In genomic region chr18:58547864-58548263, GRCh38 we compare ENCODE assay signal across 27 cellular contexts.
DNase-seq lines count a peak whose midpoint lies in the region; ATAC-seq and FAIRE-seq lines count a peak whose summit lies in the region.
"Had no signal": no experiment of that assay in that cellular context is flagged by ENCODE, and none has a peak within 500 bp of the region (broad histone marks: within the 10 kb centered on the region; RNA-seq: fewer than 3 reads in every experiment).

No MANE protein-coding gene starts in this region.

- H3K27ac Mint-ChIP-seq in activated naive CD8-positive, alpha-beta T cell, result peak overlapping the region; percentile 52
- no peak overlapping the region for H3K27ac Mint-ChIP-seq in activated naive CD8-positive, alpha-beta T cell treated with anti-CD3 and anti-CD28 coated beads for 36 hours
- H3K27ac Mint-ChIP-seq in activated T-helper 1 cell treated with anti-CD3 and anti-CD28 coated beads, Interleukin-12 subunit alpha, Interleukin-12 subunit beta, Interleukin-2, Interleukin-4 antibody, amounts not matched to agents 30 ng/mL and 10 ng/mL and 1 ng/mL, durations not matched to agents 14 hours and 24 hours and 36 hours, result peak overlapping the region; percentile 21
- H3K27ac Mint-ChIP-seq: WTC11 had no signal

- H3K4me3 Mint-ChIP-seq in activated naive CD8-positive, alpha-beta T cell, result no peak overlapping the region
- no peak overlapping the region for H3K4me3 Mint-ChIP-seq in activated naive CD8-positive, alpha-beta T cell treated with anti-CD3 and anti-CD28 coated beads for 36 hours
- H3K4me3 Mint-ChIP-seq in activated T-helper 1 cell treated with anti-CD3 and anti-CD28 coated beads, Interleukin-12 subunit alpha, Interleukin-12 subunit beta, Interleukin-2, Interleukin-4 antibody, amounts not matched to agents 30 ng/mL and 10 ng/mL and 1 ng/mL, durations not matched to agents 14 hours and 24 hours and 36 hours, result no peak overlapping the region
- H3K4me3 Mint-ChIP-seq: dendritic cell treated with granulocyte-macrophage colony-stimulating factor and Interleukin-4, amounts not matched to agents 40 ng/mL and 50 ng/mL, for 4 days; WTC11 had no signal

- intact Hi-C loops in activated T-helper 1 cell treated with anti-CD3 and anti-CD28 coated beads, Interleukin-12 subunit alpha, Interleukin-12 subunit beta, Interleukin-2, Interleukin-4 antibody, amounts not matched to agents 30 ng/mL and 10 ng/mL and 1 ng/mL, durations not matched to agents 14 hours and 24 hours and 36 hours (cut with micrococcal nuclease), result loop anchor here (2.0 to 10.0 kb wide), 2 partner anchors 19 to 807 kb away; partner anchors contain the start of gene LMAN1

- H3K27ac ChIP-seq in skeletal muscle tissue (ENCODE audit: low read depth, low read length), result peak overlapping the region; percentile 81
- no peak overlapping the region for H3K27ac ChIP-seq in effector memory CD4-positive, alpha-beta T cell (ENCODE audit: insufficient read depth, low read length, poor library complexity, severe bottlenecking)
- H3K27ac ChIP-seq: pancreas, right lobe of liver had no signal

- no peaks in the 10 kb centered on the region for H3K36me3 Mint-ChIP-seq in activated naive CD8-positive, alpha-beta T cell
- no peaks in the 10 kb centered on the region for H3K36me3 Mint-ChIP-seq in activated naive CD8-positive, alpha-beta T cell treated with anti-CD3 and anti-CD28 coated beads for 36 hours
- no peaks in the 10 kb centered on the region for H3K36me3 Mint-ChIP-seq in activated T-helper 1 cell treated with anti-CD3 and anti-CD28 coated beads, Interleukin-12 subunit alpha, Interleukin-12 subunit beta, Interleukin-2, Interleukin-4 antibody, amounts not matched to agents 30 ng/mL and 10 ng/mL and 1 ng/mL, durations not matched to agents 14 hours and 24 hours and 36 hours (ENCODE audit: low read depth)
- H3K36me3 Mint-ChIP-seq: WTC11 had no signal

- H3K27me3 Mint-ChIP-seq in activated naive CD8-positive, alpha-beta T cell, result no peaks in the 10 kb centered on the region
- H3K27me3 Mint-ChIP-seq in activated naive CD8-positive, alpha-beta T cell treated with anti-CD3 and anti-CD28 coated beads for 36 hours, result no peaks in the 10 kb centered on the region
- no peaks in the 10 kb centered on the region for H3K27me3 Mint-ChIP-seq in activated T-helper 1 cell treated with anti-CD3 and anti-CD28 coated beads, Interleukin-12 subunit alpha, Interleukin-12 subunit beta, Interleukin-2, Interleukin-4 antibody, amounts not matched to agents 30 ng/mL and 10 ng/mL and 1 ng/mL, durations not matched to agents 14 hours and 24 hours and 36 hours (ENCODE audit: insufficient read depth)

- FAIRE-seq in GM18507 (lab: Jason Lieb, UNC), result peak; percentile 64
- FAIRE-seq: bronchial epithelial cell, endometrium, H54, islet of Langerhans, K562, pancreas had no signal

- H3K9ac ChIP-seq in skeletal muscle tissue (ENCODE audit: low read depth in 1 of 3, low read length in 3 of 3), result no peak overlapping the region

- H3K4me3 ChIP-seq in skeletal muscle tissue (ENCODE audit: low read length in 3 of 3), result no peak overlapping the region
- H3K4me3 ChIP-seq in effector memory CD4-positive, alpha-beta T cell (ENCODE audit: insufficient read depth, low read depth, low read length, poor library complexity, severe bottlenecking), result no peak overlapping the region
- H3K4me3 ChIP-seq: K562, MG63, pancreas, right lobe of liver had no signal

- H3K36me3 ChIP-seq in skeletal muscle tissue (ENCODE audit: control insufficient read depth in 3 of 3, insufficient read depth in 3 of 3, low read length in 3 of 3), result no peaks in the 10 kb centered on the region
- H3K36me3 ChIP-seq in effector memory CD4-positive, alpha-beta T cell (ENCODE audit: control insufficient read depth, insufficient read depth, low read length), result no peaks in the 10 kb centered on the region
- H3K36me3 ChIP-seq: pancreas, right lobe of liver had no signal

- H3K9me3 ChIP-seq in skeletal muscle tissue (ENCODE audit: control insufficient read depth in 3 of 3, low read length in 3 of 3), result no peaks in the 10 kb centered on the region
- no peaks in the 10 kb centered on the region for H3K9me3 ChIP-seq in effector memory CD4-positive, alpha-beta T cell (ENCODE audit: control insufficient read depth, low read length)
- H3K9me3 ChIP-seq: MG63, pancreas, right lobe of liver had no signal

- peaks cover 36% of the 10 kb centered on the region for H3K4me1 Mint-ChIP-seq in activated naive CD8-positive, alpha-beta T cell (ENCODE audit: low read depth)
- H3K4me1 Mint-ChIP-seq in activated naive CD8-positive, alpha-beta T cell treated with anti-CD3 and anti-CD28 coated beads for 36 hours, result peaks cover 46% of the 10 kb centered on the region
- H3K4me1 Mint-ChIP-seq in activated T-helper 1 cell treated with anti-CD3 and anti-CD28 coated beads, Interleukin-12 subunit alpha, Interleukin-12 subunit beta, Interleukin-2, Interleukin-4 antibody, amounts not matched to agents 30 ng/mL and 10 ng/mL and 1 ng/mL, durations not matched to agents 14 hours and 24 hours and 36 hours (ENCODE audit: low read depth), result peaks cover 61% of the 10 kb centered on the region

- no peak for DNase-seq in activated naive CD8-positive, alpha-beta T cell treated with anti-CD3 and anti-CD28 coated beads for 36 hours
- no peak for DNase-seq in GM18507 (ENCODE audit: extremely low spot score, insufficient read length, low read depth)
- DNase-seq in activated T-helper 1 cell treated with anti-CD3 and anti-CD28 coated beads, Interleukin-12 subunit alpha, Interleukin-12 subunit beta, Interleukin-2, Interleukin-4 antibody, amounts not matched to agents 30 ng/mL and 10 ng/mL and 1 ng/mL, durations not matched to agents 14 hours and 24 hours and 36 hours (ENCODE audit: low spot score), result no peak
- DNase-seq in effector memory CD4-positive, alpha-beta T cell, result no peak
- DNase-seq: activated effector memory CD4-positive, alpha-beta T cell treated with Interleukin-2 at 50 U/mL for 16 hours; AML-193; amygdala; DND-41; MG63; midbrain; NCI-H1417; NCI-H2107; NCI-H446; pancreas; right lobe of liver; stimulated activated CD4-positive, alpha-beta T cell treated with anti-CD3 and anti-CD28 coated beads, Interleukin-15, amount 100 ng/mL, for 24 hours had no signal

- no peak for ATAC-seq in GM19452 (IDR thresholded peaks at IDR 0.05; ENCODE audit: unreplicated experiment)
- ATAC-seq: K562, pancreas, SK-N-SH treated with all-trans-retinoic acid at 6 μM for 48 hours, WTC11 had no signal

- no peaks in the 10 kb centered on the region for H3K9me3 Mint-ChIP-seq in activated naive CD8-positive, alpha-beta T cell (ENCODE audit: low read depth)
- H3K9me3 Mint-ChIP-seq in activated naive CD8-positive, alpha-beta T cell treated with anti-CD3 and anti-CD28 coated beads for 36 hours, result peaks cover 1% of the 10 kb centered on the region
- peaks cover 4% of the 10 kb centered on the region for H3K9me3 Mint-ChIP-seq in activated T-helper 1 cell treated with anti-CD3 and anti-CD28 coated beads, Interleukin-12 subunit alpha, Interleukin-12 subunit beta, Interleukin-2, Interleukin-4 antibody, amounts not matched to agents 30 ng/mL and 10 ng/mL and 1 ng/mL, durations not matched to agents 14 hours and 24 hours and 36 hours
- H3K9me3 Mint-ChIP-seq: dendritic cell treated with granulocyte-macrophage colony-stimulating factor and Interleukin-4, amounts not matched to agents 40 ng/mL and 50 ng/mL, for 4 days had no signal

- peaks cover 28 to 67% (median 38%) of the 10 kb centered on the region in 3 donors for H3K4me1 ChIP-seq in skeletal muscle tissue (ENCODE audit: control insufficient read depth in 3 of 3, insufficient read depth in 3 of 3, low read length in 3 of 3)
- no peaks in the 10 kb centered on the region for H3K4me1 ChIP-seq in effector memory CD4-positive, alpha-beta T cell (ENCODE audit: control insufficient read depth, insufficient read depth, low read length, poor library complexity, severe bottlenecking)
- H3K4me1 ChIP-seq: pancreas had no signal

- no peaks in the 10 kb centered on the region for H3K27me3 ChIP-seq in skeletal muscle tissue (ENCODE audit: control insufficient read depth in 3 of 3, insufficient read depth in 3 of 3, low read length in 3 of 3)
- H3K27me3 ChIP-seq in effector memory CD4-positive, alpha-beta T cell (replicated peaks; ENCODE audit: control insufficient read depth, insufficient read depth, low read length, poor library complexity, severe bottlenecking), result no peaks in the 10 kb centered on the region
- H3K27me3 ChIP-seq: MG63, pancreas, right lobe of liver had no signal
